1 cellular context compared by ENCODE assay signal in genomic region chr12:53508534-53509199, GRCh38.
A peak's percentile ranks its signal among the peaks of the same experiment; 100 is the strongest.
TF ChIP-seq lines count a peak whose summit lies in the region.

No MANE protein-coding gene starts in this region.

TF ChIP-seq in K562, 482 proteins besides CTCF, POLR2A, EP300 and RAD21 (continued from another document and continues in another):
- TF ChIP-seq PATZ1 (CRISPR knock-in tag; IDR thresholded peaks at IDR 0.05; ENCODE audit: borderline replicate concordance) (no peak), MEF2D (tag; conservative IDR thresholded peaks at IDR 0.05; ENCODE audit: low read depth) (no peak), SMC3 (conservative IDR thresholded peaks at IDR 0.05; ENCODE audit: insufficient read depth, low read depth, low read length) (peak; percentile 95), ETV5 (CRISPR knock-in tag; IDR thresholded peaks at IDR 0.05; ENCODE audit: low read depth) (0 out of 2 replicates have a peak, but pooled peaks have one; percentile 20), MYC (IDR thresholded peaks at IDR 0.05; ENCODE audit: low read depth, low read length) (peak; percentile 39; the same call in 1 of the 2 replicates), MYC (CRISPR knock-in tag; IDR thresholded peaks at IDR 0.05; ENCODE audit: borderline replicate concordance, low read depth) (no peak), SIRT6 (IDR thresholded peaks at IDR 0.05; ENCODE audit: low read depth, low read length) (no peak), FOSL1 (tag; conservative IDR thresholded peaks at IDR 0.05) (no peak), ZNF696 (CRISPR knock-in tag; conservative IDR thresholded peaks at IDR 0.05) (no peak), TCF7 (IDR thresholded peaks at IDR 0.05; ENCODE audit: borderline replicate concordance) (no peak), ZBTB40 (IDR thresholded peaks at IDR 0.05) (no peak), ZBTB40 (CRISPR knock-in tag; IDR thresholded peaks at IDR 0.05) (no peak), RB1 (IDR thresholded peaks at IDR 0.05; ENCODE audit: low read depth) (0 out of 2 replicates have a peak, but pooled peaks have one; percentile 22), ZNF609 (CRISPR knock-in tag; IDR thresholded peaks at IDR 0.05; ENCODE audit: borderline replicate concordance) (no peak), RCOR1 (IDR thresholded peaks at IDR 0.05; ENCODE audit: borderline replicate concordance in 1 of 2, low read depth in 2 of 2, low read length in 2 of 2) (0 out of 4 replicates have a peak, but pooled peaks of 1 of the 2 experiments have one; percentile 47), CREM (IDR thresholded peaks at IDR 0.05; ENCODE audit: low read depth) (peak; percentile 22; the same call in 1 of the 2 replicates), SPI1 (IDR thresholded peaks at IDR 0.05; ENCODE audit: borderline replicate concordance, low read depth, low read length) (peak; percentile 93), HMG20A (CRISPR knock-in tag; conservative IDR thresholded peaks at IDR 0.05) (no peak), ZNF707 (CRISPR knock-in tag; conservative IDR thresholded peaks at IDR 0.05) (no peak), USF2 (CRISPR knock-in tag; IDR thresholded peaks at IDR 0.05) (no peak), ETV6 (IDR thresholded peaks at IDR 0.05; ENCODE audit: borderline replicate concordance in 1 of 2, low read depth in 2 of 2, low read length in 1 of 2) (peak in 1 of 2 experiments; percentile 26; a peak in 1 of 4 replicates), ETV6 (CRISPR knock-in tag; IDR thresholded peaks at IDR 0.05; ENCODE audit: borderline replicate concordance) (no peak), NCOA6 (IDR thresholded peaks at IDR 0.05) (no peak), POLR2AphosphoS2 (IDR thresholded peaks at IDR 0.05; ENCODE audit: low read length) (0 out of 2 replicates have a peak, but pooled peaks have one; percentile 44), FOXJ3 (CRISPR knock-in tag; IDR thresholded peaks at IDR 0.05) (no peak), POLR3A (IDR thresholded peaks at IDR 0.05; ENCODE audit: borderline replicate concordance, extremely low read depth, insufficient read depth, insufficient read length) (no peak), E2F8 (IDR thresholded peaks at IDR 0.05; ENCODE audit: low read depth, partially characterized antibody) (peak; percentile 24), ZNF583 (CRISPR knock-in tag; IDR thresholded peaks at IDR 0.05) (no peak), TFAP4 (CRISPR knock-in tag; IDR thresholded peaks at IDR 0.05; ENCODE audit: borderline replicate concordance) (peak; percentile 51; the same call in 1 of the 2 replicates), JUND (IDR thresholded peaks at IDR 0.05; ENCODE audit: borderline replicate concordance, low read depth, low read length) (peak; percentile 58), JUND (tag; IDR thresholded peaks at IDR 0.05; ENCODE audit: borderline replicate concordance, low read depth, low read length) (no peak; the same call in 2 of the 3 replicates), ATF2 (CRISPR knock-in tag; IDR thresholded peaks at IDR 0.05) (no peak), ZFP36 (IDR thresholded peaks at IDR 0.05; ENCODE audit: low read depth, low read length, partially characterized antibody) (peak; percentile 36), XRCC5 (IDR thresholded peaks at IDR 0.05; ENCODE audit: low read depth, low read length) (peak; percentile 73; the same call in 1 of the 2 replicates), ILK (tag; IDR thresholded peaks at IDR 0.05; ENCODE audit: borderline replicate concordance, low read depth) (no peak), SETDB1 (IDR thresholded peaks at IDR 0.05; ENCODE audit: low read length) (no peak), ARID2 (IDR thresholded peaks at IDR 0.05) (peak; percentile 56; the same call in 1 of the 2 replicates), MAZ (CRISPR knock-in tag; conservative IDR thresholded peaks at IDR 0.05 in 1 of 2, IDR thresholded peaks at IDR 0.05 in 1 of 2) (0 out of 4 replicates have a peak, but pooled peaks have one; percentile 44 to 50)
